Comparison of ENCODE assay signal across 8 cellular contexts in genomic region chr6:13012977-13013680, GRCh38.
DNase-seq lines count a peak whose midpoint lies in the region; ATAC-seq, FAIRE-seq and TF ChIP-seq lines count a peak whose summit lies in the region.

No MANE protein-coding gene starts in this region.

- H3K4me2 ChIP-seq in GM12878 (ENCODE audit: control insufficient read depth, insufficient read depth), result no peak overlapping the region

- H3K9me3 ChIP-seq in GM12878 (replicated peaks; ENCODE audit: control insufficient read depth, insufficient read depth, low read length) (no peaks in the 10 kb centered on the region), stomach smooth muscle (ENCODE audit: control insufficient read depth in 2 of 2, low read length in 2 of 2) (no peaks in the 10 kb centered on the region)

- H3K79me2 ChIP-seq in GM12878 (ENCODE audit: control insufficient read depth, insufficient read depth, low read length), result no peaks in the 10 kb centered on the region

- TF ChIP-seq EP300 in GM12878 (IDR thresholded peaks at IDR 0.05; ENCODE audit: borderline replicate concordance in 1 of 2, control insufficient read depth in 1 of 2, low read depth in 2 of 2, low read length in 2 of 2), result no peak

- TF ChIP-seq POLR2A in GM12878 (IDR thresholded peaks at IDR 0.05; ENCODE audit: low read depth, low read length), result no peak

- WGBS in GM12878 (ENCODE audit: insufficient coverage, insufficient replicate concordance, low lambda C conversion rate, missing lambda C conversion rate), result 13% methylated on average over 21 of the region's 21 CpGs

- in situ Hi-C loops in GM12878 (cut with MboI), result no loop called here

- no peak overlapping the region for H3K27ac ChIP-seq in GM12878 (ENCODE audit: control insufficient read depth, insufficient read depth)
- no peak overlapping the region for H3K27ac ChIP-seq in stomach smooth muscle (ENCODE audit: low read length)

- no peak overlapping the region for H2AFZ ChIP-seq in GM12878 (ENCODE audit: control insufficient read depth, low read depth, low read length)

- H3K36me3 ChIP-seq in GM12878 (ENCODE audit: control insufficient read depth in 2 of 2, insufficient read depth in 2 of 2, low read length in 1 of 2) (no peaks in the 10 kb centered on the region), stomach smooth muscle (ENCODE audit: control insufficient read depth in 2 of 2, insufficient read depth in 2 of 2, low read length in 2 of 2) (no peaks in the 10 kb centered on the region)

- ATAC-seq in activated T-cell treated with anti-CD3 and anti-CD28 coated beads, Interleukin-2, amount 50 U/mL, for 4 hours, result peak in 1 of 2 donors; percentile 23
- ATAC-seq in GM12878 (no peak), left lobe of liver (peak; percentile 28), GM19324 (IDR thresholded peaks at IDR 0.05; ENCODE audit: low FRiP score, unreplicated experiment) (no peak), GM21423 (IDR thresholded peaks at IDR 0.05; ENCODE audit: unreplicated experiment) (no peak), GM18519 (IDR thresholded peaks at IDR 0.05; ENCODE audit: low FRiP score, unreplicated experiment) (no peak)

- FAIRE-seq in GM12878 (lab: Jason Lieb, UNC), result no peak

- peaks cover 8% of the 10 kb centered on the region for H3K4me1 Mint-ChIP-seq in activated T-cell treated with anti-CD3 and anti-CD28 coated beads, Interleukin-2, amount 50 U/mL, for 4 hours (ENCODE audit: low read depth)

- intact Hi-C loops in GM12878 (cut with micrococcal nuclease; ENCODE audit: unreplicated experiment), result no loop called here

- H3K27me3 ChIP-seq in GM12878 (replicated peaks in 1 of 2; ENCODE audit: control insufficient read depth in 2 of 2, insufficient read depth in 2 of 2, low read length in 1 of 2) (peaks cover 5% of the 10 kb centered on the region in 2 experiments), stomach smooth muscle (ENCODE audit: control insufficient read depth in 1 of 2, insufficient read depth in 2 of 2, low read length in 2 of 2) (peaks cover 0 to 34% of the 10 kb centered on the region in 2 donors)

- SMC1A ChIA-PET in GM12878 (lab: Charles Lee; ENCODE audit: uncharacterized antibody, unreplicated experiment), result no interaction called here

- H3K9me3 Mint-ChIP-seq in activated T-cell treated with anti-CD3 and anti-CD28 coated beads, Interleukin-2, amount 50 U/mL, for 4 hours, result no peaks in the 10 kb centered on the region

- H3K4me1 ChIP-seq in GM12878 (ENCODE audit: control insufficient read depth, insufficient read depth, low read length) (no peaks in the 10 kb centered on the region), stomach smooth muscle (ENCODE audit: control insufficient read depth, insufficient read depth, low read length) (peaks cover 31% of the 10 kb centered on the region)

- H3K4me3 Mint-ChIP-seq in activated T-cell treated with anti-CD3 and anti-CD28 coated beads, Interleukin-2, amount 50 U/mL, for 4 hours, result peak overlapping the region; percentile 50

- CTCF ChIA-PET in GM12878 (lab: Yijun Ruan, JAX), result no interaction called here

- peaks cover 59% of the 10 kb centered on the region for H3K27me3 Mint-ChIP-seq in activated T-cell treated with anti-CD3 and anti-CD28 coated beads, Interleukin-2, amount 50 U/mL, for 4 hours (ENCODE audit: low read depth)

- POLR2A ChIA-PET in GM12878 (lab: Charles Lee), result no interaction called here

- no peak for DNase-seq in activated T-cell treated with anti-CD3 and anti-CD28 coated beads, Interleukin-2, amount 50 U/mL, for 4 hours
- DNase-seq in activated T-cell treated with anti-CD3 and anti-CD28 coated beads for 4 hours (no peak), GM12878 (ENCODE audit: low read depth, low spot score) (no peak), left lobe of liver (ENCODE audit: low spot score) (no peak)

- no peaks in the 10 kb centered on the region for H3K36me3 Mint-ChIP-seq in activated T-cell treated with anti-CD3 and anti-CD28 coated beads, Interleukin-2, amount 50 U/mL, for 4 hours (ENCODE audit: insufficient read depth)

- H4K20me1 ChIP-seq in GM12878 (ENCODE audit: control insufficient read depth, insufficient read depth), result no peaks in the 10 kb centered on the region

- no peak for TF ChIP-seq CTCF in GM12878 (IDR thresholded peaks at IDR 0.05 in 2 of 3, conservative IDR thresholded peaks at IDR 0.05 in 1 of 3; ENCODE audit: control insufficient read depth in 2 of 3, extremely low read depth in 1 of 3, insufficient read depth in 1 of 3, low read depth in 3 of 3, low read length in 3 of 3)

- no peak for TF ChIP-seq RAD21 in GM12878 (IDR thresholded peaks at IDR 0.05; ENCODE audit: insufficient read depth, low read depth, low read length)

- RAD21 ChIA-PET in GM12878 (lab: Charles Lee; ENCODE audit: unreplicated experiment), result no interaction called here

- H3K4me3 ChIP-seq in GM12878 (no peak overlapping the region), stomach smooth muscle (ENCODE audit: low read length in 2 of 2) (peak overlapping the region; percentile 51 to 80)

- BruUV-seq in GM12878 (replicated peaks; lab: Mats Ljungman, UMichigan), result no TSS peak

- H3K9ac ChIP-seq in GM12878 (ENCODE audit: control insufficient read depth, insufficient read depth, low read length) (no peak overlapping the region), stomach smooth muscle (ENCODE audit: low read length in 2 of 2) (peak overlapping the region in 1 of 2 donors; percentile 42)

TF ChIP-seq in GM12878, 131 proteins besides CTCF, POLR2A, EP300 and RAD21:
- TF ChIP-seq JUND (IDR thresholded peaks at IDR 0.05; ENCODE audit: low read depth, low read length) (no peak), TCF7 (IDR thresholded peaks at IDR 0.05; ENCODE audit: borderline replicate concordance) (no peak), SUZ12 (IDR thresholded peaks at IDR 0.05; ENCODE audit: unreplicated experiment) (peak; percentile 39)
